In the genomic region with DNA sequence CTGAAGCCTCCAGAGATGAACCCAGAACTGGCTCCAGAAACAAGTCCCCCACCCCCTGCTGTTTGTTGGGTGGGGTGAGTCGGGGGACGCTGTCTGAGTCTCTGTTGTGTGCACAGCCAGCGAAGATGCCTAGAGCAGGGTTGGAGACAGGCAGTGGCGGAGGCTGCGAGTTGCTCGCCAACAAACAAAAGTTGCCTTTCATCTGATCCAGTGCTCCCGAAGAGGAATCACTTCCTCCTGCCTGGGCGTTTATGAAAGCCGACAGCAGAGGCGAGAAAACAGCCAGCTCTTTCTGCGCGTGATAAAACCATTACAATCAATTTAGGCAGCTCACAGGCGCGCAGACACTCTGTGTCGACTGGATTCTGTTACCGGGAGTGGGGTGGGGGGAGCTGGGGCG, we compare ENCODE assay signal across 12 cellular contexts.
DNase-seq lines count a peak whose midpoint lies in the region; ATAC-seq and TF ChIP-seq lines count a peak whose summit lies in the region.
"Had no signal": no experiment of that assay in that cellular context is flagged by ENCODE, and none has a peak within 500 bp of the region (broad histone marks: within the 10 kb centered on the region; RNA-seq: fewer than 3 reads in every experiment).

No MANE protein-coding gene starts in this region.

- H3K27me3 Mint-ChIP-seq in chondrocyte (ENCODE audit: low read depth), result peaks cover 11% of the 10 kb centered on the region
- H3K27me3 Mint-ChIP-seq in CD14-positive monocyte (ENCODE audit: low read depth in 3 of 3), result peaks cover 19 to 27% (median 22%) of the 10 kb centered on the region in 3 donors

- H3K4me1 Mint-ChIP-seq in chondrocyte (ENCODE audit: low read depth), result no peaks in the 10 kb centered on the region
- no peaks in the 10 kb centered on the region for H3K4me1 Mint-ChIP-seq in CD14-positive monocyte
- H3K4me1 Mint-ChIP-seq: memory B cell had no signal

- ATAC-seq in HG03457 (IDR thresholded peaks at IDR 0.05; ENCODE audit: unreplicated experiment), result no peak

- H3K18ac ChIP-seq in mesendoderm (ENCODE audit: low read length), result no peak overlapping the region

- TF ChIP-seq POLR2A in suprapubic skin (IDR thresholded peaks at IDR 0.05), result no peak

- TF ChIP-seq EP300 in suprapubic skin (IDR thresholded peaks at IDR 0.05), result no peak

- no peak overlapping the region for H2AK5ac ChIP-seq in mesendoderm (ENCODE audit: low read length)

- intact Hi-C loops in CD14-positive monocyte (cut with micrococcal nuclease), result no loop called here

- no peaks in the 10 kb centered on the region for H3K79me1 ChIP-seq in mesendoderm (ENCODE audit: low read length)

- H3K36me3 ChIP-seq in mesendoderm (ENCODE audit: control insufficient read depth, insufficient read depth, low read length) (no peaks in the 10 kb centered on the region), suprapubic skin (no peaks in the 10 kb centered on the region), osteoblast (ENCODE audit: insufficient read depth, low read length) (no peaks in the 10 kb centered on the region)
- H3K36me3 ChIP-seq: brain microvascular endothelial cell had no signal

- H2BK120ac ChIP-seq in mesendoderm (ENCODE audit: low read depth, low read length), result no peak overlapping the region

- no peak overlapping the region for H4K5ac ChIP-seq in mesendoderm (ENCODE audit: low read length)

- TF ChIP-seq CTCF in chondrocyte (IDR thresholded peaks at IDR 0.05), result no peak
- TF ChIP-seq CTCF in suprapubic skin (IDR thresholded peaks at IDR 0.05), result no peak
- TF ChIP-seq CTCF in osteoblast (IDR thresholded peaks at IDR 0.05; ENCODE audit: extremely low read depth, low read depth, low read length), result no peak
- TF ChIP-seq CTCF in CD14-positive monocyte (IDR thresholded peaks at IDR 0.05), result no peak

- H2BK15ac ChIP-seq in mesendoderm (replicated peaks; ENCODE audit: low read depth), result no peak overlapping the region

- H3K36me3 Mint-ChIP-seq in chondrocyte (ENCODE audit: low read depth), result no peaks in the 10 kb centered on the region
- no peaks in the 10 kb centered on the region for H3K36me3 Mint-ChIP-seq in CD14-positive monocyte
- H3K36me3 Mint-ChIP-seq: memory B cell had no signal

- H3K56ac ChIP-seq in mesendoderm (ENCODE audit: low read length), result peak overlapping the region; percentile 57

- H4K20me1 ChIP-seq in osteoblast (ENCODE audit: insufficient read depth, low read length), result no peaks in the 10 kb centered on the region

- no CpG with 5 or more reads among the region's 17 CpGs for WGBS in mesendoderm (ENCODE audit: extremely low coverage, insufficient coverage, low lambda C conversion rate)
- WGBS in suprapubic skin, result 5% methylated on average over 12 of the region's 17 CpGs

- H3K27ac Mint-ChIP-seq in chondrocyte (ENCODE audit: unreplicated experiment) (no peak overlapping the region), CD14-positive monocyte (peak overlapping the region in 1 of 7 donors; percentile 64)
- H3K27ac Mint-ChIP-seq: memory B cell had no signal

- H3K27ac ChIP-seq in mesendoderm (ENCODE audit: low read depth, low read length), result no peak overlapping the region
- H3K27ac ChIP-seq in suprapubic skin, result no peak overlapping the region
- no peak overlapping the region for H3K27ac ChIP-seq in osteoblast (ENCODE audit: low read depth, low read length)
- H3K27ac ChIP-seq: 22Rv1, brain microvascular endothelial cell had no signal

- H3K9ac ChIP-seq in mesendoderm (ENCODE audit: low read length), result no peak overlapping the region

- no peak overlapping the region for H2BK5ac ChIP-seq in mesendoderm (ENCODE audit: low read length)

- H4K8ac ChIP-seq in mesendoderm (ENCODE audit: low read depth, low read length), result no peak overlapping the region

- H3K9me3 ChIP-seq in suprapubic skin (no peaks in the 10 kb centered on the region), osteoblast (ENCODE audit: low read depth, low read length) (no peaks in the 10 kb centered on the region)

- H3K4me1 ChIP-seq in mesendoderm (ENCODE audit: control insufficient read depth, low read depth, low read length), result peaks cover 7% of the 10 kb centered on the region
- peaks cover 20% of the 10 kb centered on the region for H3K4me1 ChIP-seq in suprapubic skin
- no peaks in the 10 kb centered on the region for H3K4me1 ChIP-seq in osteoblast (ENCODE audit: insufficient read depth, low read length)

- H3K79me2 ChIP-seq in mesendoderm (ENCODE audit: control insufficient read depth, insufficient read depth, low read length) (no peaks in the 10 kb centered on the region), osteoblast (ENCODE audit: insufficient read depth, low read length) (no peaks in the 10 kb centered on the region)

- no peaks in the 10 kb centered on the region for H3K9me3 Mint-ChIP-seq in chondrocyte (ENCODE audit: low read depth)
- H3K9me3 Mint-ChIP-seq in CD14-positive monocyte, result peaks cover 0 to 5% (median 2%) of the 10 kb centered on the region in 7 donors

- H3K4me3 ChIP-seq in mesendoderm (ENCODE audit: low read length), result no peak overlapping the region
- peak overlapping the region; percentile 33 for H3K4me3 ChIP-seq in suprapubic skin
- no peak overlapping the region for H3K4me3 ChIP-seq in osteoblast (ENCODE audit: insufficient read depth, low read length)

- DNase-seq in NCI-H1417 (lab: John Stamatoyannopoulos, UW), result peak in 2 of 3 experiments; percentile 59 to 66
- no peak for DNase-seq in NCI-H1417 treated with DMSO at 0.1 percent for 48 hours (lab: John Stamatoyannopoulos, UW)
- no peak for DNase-seq in chondrocyte (ENCODE audit: low spot score)
- DNase-seq in mesendoderm, result peak; percentile 39
- DNase-seq in suprapubic skin (ENCODE audit: low spot score in 2 of 2), result no peak
- DNase-seq in osteoblast (ENCODE audit: insufficient read length, low spot score, missing footprints), result no peak
- no peak for DNase-seq in CD14-positive monocyte (ENCODE audit: low spot score)
- DNase-seq: brain microvascular endothelial cell, T-helper 1 cell had no signal

- H3K4me3 Mint-ChIP-seq in chondrocyte (ENCODE audit: unreplicated experiment) (peak overlapping the region; percentile 43), CD14-positive monocyte (peak overlapping the region in 1 of 2 donors; percentile 50)
- H3K4me3 Mint-ChIP-seq: memory B cell had no signal

- H2AFZ ChIP-seq in osteoblast (ENCODE audit: low read length), result no peak overlapping the region

- no peak overlapping the region for H3K23ac ChIP-seq in mesendoderm (ENCODE audit: low read length)

- H3K4ac ChIP-seq in mesendoderm (ENCODE audit: low read depth, low read length), result no peak overlapping the region

- H3K27me3 ChIP-seq in mesendoderm (ENCODE audit: insufficient read depth, low read length, poor library complexity) (no peaks in the 10 kb centered on the region), suprapubic skin (peaks cover 11% of the 10 kb centered on the region), osteoblast (ENCODE audit: insufficient read depth, low read length) (peaks cover 11% of the 10 kb centered on the region)
- H3K27me3 ChIP-seq: brain microvascular endothelial cell had no signal

- peak overlapping the region; percentile 6 for H3K4me2 ChIP-seq in mesendoderm (ENCODE audit: low read length)
- no peak overlapping the region for H3K4me2 ChIP-seq in osteoblast (ENCODE audit: insufficient read depth, low read length)

Comparison
In these comparisons a context has a peak if more than half of its experiments do, and no peak if none do; other contexts are left out.
1. DNase-seq: peak in NCI-H1417 (2 of 3) and mesendoderm (single experiment); none in NCI-H1417 treated with DMSO at 0.1 percent for 48 hours (single experiment), chondrocyte (single experiment), suprapubic skin (0 of 2), osteoblast (single experiment) and CD14-positive monocyte (single experiment).